Comparison of ENCODE assay signal across 9 cellular contexts in the genomic region with DNA sequence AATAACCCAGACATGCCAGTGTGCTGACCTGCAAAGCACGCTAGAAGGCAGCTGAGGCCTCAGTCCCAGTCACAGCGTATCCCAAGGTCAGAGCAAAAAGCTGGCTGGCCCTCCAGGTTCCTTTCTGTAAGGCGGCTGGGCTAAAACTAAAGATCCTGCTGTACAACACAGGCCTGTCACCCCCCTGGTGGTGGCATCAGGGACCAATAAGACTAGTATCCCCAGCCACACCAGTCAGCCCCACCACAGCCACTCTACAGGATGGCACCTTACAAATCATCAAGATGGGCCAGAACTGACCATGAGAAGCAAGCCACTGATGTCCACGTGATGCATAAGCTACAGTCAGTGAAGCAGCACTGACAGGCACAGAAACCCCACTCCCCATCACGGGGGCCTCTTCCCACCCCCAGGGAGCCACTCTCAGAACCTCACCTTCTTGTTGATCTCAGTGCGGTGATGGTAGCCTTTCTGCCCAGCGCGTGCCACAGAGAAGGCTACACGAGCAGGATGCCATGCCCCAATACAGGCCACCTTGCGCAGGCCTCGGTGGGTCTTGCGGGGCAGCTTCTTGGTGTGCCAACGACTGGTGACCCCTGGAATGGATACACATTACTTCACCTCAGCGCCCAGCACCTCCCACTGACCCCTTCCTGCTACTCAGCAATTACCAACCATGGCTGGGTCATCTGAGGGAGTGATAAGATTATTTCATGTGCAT. TPM values are rescaled to one million over a fixed set of nuclear protein-coding genes. Genes with fewer than 3 reads are reported as not detected.
DNase-seq lines count a peak whose midpoint lies in the region; ATAC-seq and TF ChIP-seq lines count a peak whose summit lies in the region.
"Had no signal": no experiment of that assay in that cellular context is flagged by ENCODE, and none has a peak within 500 bp of the region (broad histone marks: within the 10 kb centered on the region; RNA-seq: fewer than 3 reads in every experiment).

No MANE protein-coding gene starts in this region.

- H3K27ac ChIP-seq in AG04450 (ENCODE audit: low read depth, low read length): peak overlapping the region; percentile 31
- H3K27ac ChIP-seq in GM23248: peak overlapping the region; percentile 17
- H3K27ac ChIP-seq in tibial artery: no peak overlapping the region

- H3K36me3 ChIP-seq in GM23248 (ENCODE audit: low read depth) (peaks cover 66% of the 10 kb centered on the region), iPS-15b (ENCODE audit: control insufficient read depth, insufficient read depth, low read length) (peaks cover 77% of the 10 kb centered on the region), tibial artery (peaks cover 69 to 72% (median 70%) of the 10 kb centered on the region in 3 donors)

- no peaks in the 10 kb centered on the region for H3K27me3 Mint-ChIP-seq in activated T-helper 17 cell treated with anti-CD3 and anti-CD28 coated beads, Interleukin-2, amount 50 U/mL, for 72 hours

- H3K9ac ChIP-seq in GM23248 (peak overlapping the region; percentile 99), iPS-15b (ENCODE audit: low read depth, low read length) (no peak overlapping the region)

- peaks cover 87% of the 10 kb centered on the region for H3K36me3 Mint-ChIP-seq in activated T-helper 17 cell treated with anti-CD3 and anti-CD28 coated beads, Interleukin-2, amount 50 U/mL, for 72 hours (ENCODE audit: low read depth)

- ATAC-seq in activated T-helper 17 cell treated with anti-CD3 and anti-CD28 coated beads, Interleukin-2, amount 50 U/mL, for 72 hours (replicated peaks): no peak
- no peak for ATAC-seq in GM21360 (IDR thresholded peaks at IDR 0.05; ENCODE audit: unreplicated experiment)
- ATAC-seq in GM21825 (IDR thresholded peaks at IDR 0.05; ENCODE audit: unreplicated experiment): no peak

- peaks cover 4% of the 10 kb centered on the region for H3K4me1 Mint-ChIP-seq in activated T-helper 17 cell treated with anti-CD3 and anti-CD28 coated beads, Interleukin-2, amount 50 U/mL, for 72 hours

- peaks cover 94% of the 10 kb centered on the region for H3F3A ChIP-seq in GM23248 (ENCODE audit: insufficient read depth)

- CTCF ChIA-PET in AG04450 (lab: Charles Lee): interaction anchor here (0.8 to 5.6 kb wide), 4 partner anchors 143 to 214 kb away, joined by 3 to 102 read pairs (median 4); no protein-coding TSS in a partner anchor

- H3K9me3 ChIP-seq in AG04450 (ENCODE audit: control insufficient read depth, insufficient read depth, low read length) (no peaks in the 10 kb centered on the region; the same call in 1 of the 2 replicates), GM23248 (ENCODE audit: low read depth) (no peaks in the 10 kb centered on the region), iPS-15b (ENCODE audit: control insufficient read depth, insufficient read depth, low read length) (no peaks in the 10 kb centered on the region), tibial artery (no peaks in the 10 kb centered on the region)

- no peaks in the 10 kb centered on the region for H3K9me2 ChIP-seq in GM23248 (ENCODE audit: insufficient read depth)

- peak overlapping the region; percentile 99 for H3K4me3 Mint-ChIP-seq in activated T-helper 17 cell treated with anti-CD3 and anti-CD28 coated beads, Interleukin-2, amount 50 U/mL, for 72 hours

- H3K27me3 ChIP-seq in AG04450 (ENCODE audit: control insufficient read depth, insufficient read depth, low read length): no peaks in the 10 kb centered on the region
- no peaks in the 10 kb centered on the region for H3K27me3 ChIP-seq in GM23248 (replicated peaks; ENCODE audit: insufficient read depth)
- H3K27me3 ChIP-seq in iPS-15b (ENCODE audit: control insufficient read depth, insufficient read depth, low read length): no peaks in the 10 kb centered on the region
- H3K27me3 ChIP-seq in tibial artery: no peaks in the 10 kb centered on the region

- WGBS in GM23248 (ENCODE audit: low coverage in 1 of 2, low lambda C conversion rate in 2 of 2, missing lambda C conversion rate in 2 of 2), 2 experiments: 88% methylated on average over 14 of the region's 14 CpGs

- intact Hi-C loops in tibial artery (cut with DNase I; ENCODE audit: low total_unique reads): no loop called here

- H4K20me1 ChIP-seq in GM23248 (ENCODE audit: insufficient read depth): peaks cover 41% of the 10 kb centered on the region

- no peak overlapping the region for H2AFZ ChIP-seq in GM23248

- H3K9me3 Mint-ChIP-seq in activated T-helper 17 cell treated with anti-CD3 and anti-CD28 coated beads, Interleukin-2, amount 50 U/mL, for 72 hours: no peaks in the 10 kb centered on the region

- peak overlapping the region; percentile 12 for H3K27ac Mint-ChIP-seq in activated T-helper 17 cell treated with anti-CD3 and anti-CD28 coated beads, Interleukin-2, amount 50 U/mL, for 72 hours

- H3K4me3 ChIP-seq in AG04450 (ENCODE audit: low read depth, low read length) (peak overlapping the region; percentile 22; the same call in 1 of the 2 replicates), GM23248 (peak overlapping the region; percentile 4; the same call in 1 of the 2 replicates), iPS-15b (ENCODE audit: low read depth, low read length) (peak overlapping the region; percentile 11), tibial artery (no peak overlapping the region)

- H3K4me1 ChIP-seq in GM23248 (ENCODE audit: insufficient read depth) (peaks cover 27% of the 10 kb centered on the region), iPS-15b (ENCODE audit: control insufficient read depth, insufficient read depth, low read length) (peaks cover 13% of the 10 kb centered on the region), tibial artery (peaks cover 0 to 46% (median 36%) of the 10 kb centered on the region in 4 donors)

- H3K4me2 ChIP-seq in GM23248 (ENCODE audit: unreplicated experiment): peak overlapping the region; percentile 97

- POLR2A ChIA-PET in AG04450 (lab: Yijun Ruan, JAX): interaction anchor here (0.6 kb wide), 1 partner anchor 21 kb away, joined by 4 read pairs; no protein-coding TSS in a partner anchor

- H3K79me2 ChIP-seq in GM23248 (ENCODE audit: insufficient read depth): peaks cover 63% of the 10 kb centered on the region

- TF ChIP-seq CTCF in AG04450 (IDR thresholded peaks at IDR 0.05; ENCODE audit: low read depth, low read length) (peak; percentile 25; the same call in 1 of the 2 replicates), tibial artery (IDR thresholded peaks at IDR 0.05) (no peak)

- DNase-seq in AG04450 (ENCODE audit: low read depth, low spot score) (no peak), GM23248 (peak; percentile 47), tibial artery (no peak), RPMI8226 (no peak)
- DNase-seq: NCI-H524 treated with DMSO at 0.1 percent for 48 hours had no signal

- in situ Hi-C loops in GM23248 (cut with MboI): loop anchor here (25.0 kb wide), 1 partner anchor 302 kb away; a partner anchor contains a TSS

RNA-seq across cellular contexts. Expression of a gene that starts 5.0 kb away (rescaled TPM):
- 3,445 and 3,813 TPM in 2 replicates for polyA plus RNA-seq in AG04450 (2011; rRNA removed)
- polyA minus RNA-seq in AG04450 (2011; rRNA and poly(A)+ RNA removed): 2,106 and 2,539 TPM in 2 replicates
- total RNA-seq in GM23248 (2014; rRNA removed; shearing (Covaris generic)): 1,555 and 2,353 TPM in 2 replicates
- 920 and 929 TPM in 2 replicates for polyA plus RNA-seq in GM23248 (2016; fragmentation: Nextera tagmentation; extraction: Ambion mirVana)
- 1,000 to 10,000 TPM; 2,256 to 2,974 TPM for total RNA-seq in activated T-helper 17 cell treated with anti-CD3 and anti-CD28 coated beads, Interleukin-2, amount 50 U/mL, for 72 hours

RNA-seq across cellular contexts. Expression of a gene that starts 35.4 kb away (rescaled TPM):
- polyA plus RNA-seq in AG04450 (2011; rRNA removed) (20.8 and 31.7 TPM in 2 replicates), GM23248 (2016; fragmentation: Nextera tagmentation; extraction: Ambion mirVana) (20.3 and 23.2 TPM in 2 replicates)
- polyA minus RNA-seq in AG04450 (2011; rRNA and poly(A)+ RNA removed): 7.8 and 10.0 TPM in 2 replicates
- 5.2 and 6.1 TPM in 2 replicates for total RNA-seq in GM23248 (2014; rRNA removed; shearing (Covaris generic))
- not detected for total RNA-seq in activated T-helper 17 cell treated with anti-CD3 and anti-CD28 coated beads, Interleukin-2, amount 50 U/mL, for 72 hours

Comparison
In these comparisons a context has a peak if more than half of its experiments do, and no peak if none do; other contexts are left out.
1. H3K27ac ChIP-seq: peak in AG04450 (single experiment) and GM23248 (single experiment); none in tibial artery (0 of 2).
2. H3K4me3 ChIP-seq: peak in AG04450 (single experiment), GM23248 (single experiment) and iPS-15b (single experiment); none in tibial artery (0 of 2).